Comparison of ENCODE assay signal across 8 cellular contexts in genomic region chr2:21317131-21317530, GRCh38.
DNase-seq lines count a peak whose midpoint lies in the region; ATAC-seq lines count a peak whose summit lies in the region.

No MANE protein-coding gene starts in this region.

- H3K4me1 ChIP-seq in mesenchymal stem cell (ENCODE audit: control insufficient read depth, insufficient read depth, low read depth, low read length): no peaks in the 10 kb centered on the region
- H3K4me1 ChIP-seq in CD8-positive, alpha-beta memory T cell (ENCODE audit: insufficient read depth, low read length): no peaks in the 10 kb centered on the region

- no peak overlapping the region for H2BK5ac ChIP-seq in mesenchymal stem cell (ENCODE audit: low read depth, low read length, poor library complexity, severe bottlenecking)

- no peak overlapping the region for H3K23ac ChIP-seq in mesenchymal stem cell (ENCODE audit: low read length in 2 of 2)

- H3K36me3 ChIP-seq in mesenchymal stem cell (ENCODE audit: control insufficient read depth in 1 of 2, insufficient read depth in 2 of 2, low read depth in 1 of 2, low read length in 2 of 2): no peaks in the 10 kb centered on the region
- no peaks in the 10 kb centered on the region for H3K36me3 ChIP-seq in CD8-positive, alpha-beta memory T cell (ENCODE audit: insufficient read depth, low read length)

- H3K4ac ChIP-seq in mesenchymal stem cell (ENCODE audit: low read depth in 1 of 2, low read length in 2 of 2): no peak overlapping the region

- no peak overlapping the region for H4K8ac ChIP-seq in mesenchymal stem cell (ENCODE audit: low read length)

- H3K9me3 ChIP-seq in mesenchymal stem cell (ENCODE audit: control insufficient read depth, low read length): no peaks in the 10 kb centered on the region
- H3K9me3 ChIP-seq in CD8-positive, alpha-beta memory T cell (ENCODE audit: low read length): no peaks in the 10 kb centered on the region

- H2AK5ac ChIP-seq in mesenchymal stem cell (ENCODE audit: low read length, severe bottlenecking): no peak overlapping the region

- no peak overlapping the region for H2BK120ac ChIP-seq in mesenchymal stem cell (ENCODE audit: low read depth, low read length)

- peak; percentile 85 for ATAC-seq in GM18858 (IDR thresholded peaks at IDR 0.05; ENCODE audit: unreplicated experiment)
- peak; percentile 80 for ATAC-seq in HG03095 (IDR thresholded peaks at IDR 0.05; ENCODE audit: unreplicated experiment)

- DNase-seq in DMS53 (lab: John Stamatoyannopoulos, UW) (peak; percentile 80), OCI-M1 (lab: John Stamatoyannopoulos, UW) (peak; percentile 87), dermis microvascular lymphatic vessel endothelial cell (ENCODE audit: low read depth in 2 of 2) (peak; percentile 1 to 24), mesenchymal stem cell (peak; percentile 50), cortex of kidney (lab: John Stamatoyannopoulos, UW) (no peak)
- DNase-seq in CD8-positive, alpha-beta memory T cell: no peak

- H3K27me3 Mint-ChIP-seq in CD8-positive, alpha-beta memory T cell: no peaks in the 10 kb centered on the region

- H3K14ac ChIP-seq in mesenchymal stem cell (ENCODE audit: low read length in 2 of 2): no peak overlapping the region

- no peak overlapping the region for H2BK12ac ChIP-seq in mesenchymal stem cell (ENCODE audit: low read length in 2 of 2)

- CTCF ChIA-PET in CD8-positive, alpha-beta memory T cell (lab: Charles Lee): no interaction called here

- peaks cover 0 to 2% of the 10 kb centered on the region in 2 experiments for H3K27me3 ChIP-seq in mesenchymal stem cell (ENCODE audit: control insufficient read depth in 1 of 2, insufficient read depth in 1 of 2, low read length in 2 of 2)
- H3K27me3 ChIP-seq in CD8-positive, alpha-beta memory T cell (ENCODE audit: insufficient read depth, low read length, poor library complexity, severe bottlenecking): no peaks in the 10 kb centered on the region

- H3K27ac ChIP-seq in mesenchymal stem cell (ENCODE audit: low read length, poor library complexity, severe bottlenecking): no peak overlapping the region
- H3K27ac ChIP-seq in CD8-positive, alpha-beta memory T cell (ENCODE audit: low read depth, low read length): no peak overlapping the region

- no peak overlapping the region for H4K91ac ChIP-seq in mesenchymal stem cell (ENCODE audit: low read length)

- H3K4me3 ChIP-seq in mesenchymal stem cell (ENCODE audit: insufficient read depth in 1 of 2, low read depth in 1 of 2, low read length in 2 of 2): no peak overlapping the region
- no peak overlapping the region for H3K4me3 ChIP-seq in CD8-positive, alpha-beta memory T cell (ENCODE audit: low read length)

- H3K4me3 Mint-ChIP-seq in CD8-positive, alpha-beta memory T cell: no peak overlapping the region

- no peak overlapping the region for H3K4me2 ChIP-seq in mesenchymal stem cell (ENCODE audit: low read length, poor library complexity, severe bottlenecking)

- H3K36me3 Mint-ChIP-seq in CD8-positive, alpha-beta memory T cell: no peaks in the 10 kb centered on the region

- no peak overlapping the region for H3K27ac Mint-ChIP-seq in CD8-positive, alpha-beta memory T cell

- no peak overlapping the region for H2AFZ ChIP-seq in mesenchymal stem cell (ENCODE audit: low read depth, low read length)

- WGBS in mesenchymal stem cell: 33% methylated on average over 10 of the region's 10 CpGs

- H3K79me1 ChIP-seq in mesenchymal stem cell (replicated peaks; ENCODE audit: low read length, poor library complexity, severe bottlenecking): no peaks in the 10 kb centered on the region

- POLR2A ChIA-PET in CD8-positive, alpha-beta memory T cell (lab: Charles Lee): no interaction called here

- H3K9ac ChIP-seq in mesenchymal stem cell (ENCODE audit: low read length): no peak overlapping the region

- H3K4me1 Mint-ChIP-seq in CD8-positive, alpha-beta memory T cell: no peaks in the 10 kb centered on the region

- no peak overlapping the region for H2BK15ac ChIP-seq in mesenchymal stem cell (ENCODE audit: low read depth, poor library complexity, severe bottlenecking)

- peaks cover 0 to 8% (median 0%) of the 10 kb centered on the region in 5 donors for H3K9me3 Mint-ChIP-seq in CD8-positive, alpha-beta memory T cell

- H3K18ac ChIP-seq in mesenchymal stem cell (ENCODE audit: low read depth in 1 of 2, low read length in 2 of 2): no peak overlapping the region

Comparison
In these comparisons a context has a peak if more than half of its experiments do, and no peak if none do; other contexts are left out.
1. DNase-seq: peak in DMS53 (single experiment), OCI-M1 (single experiment), dermis microvascular lymphatic vessel endothelial cell (2 of 2) and mesenchymal stem cell (single experiment); none in cortex of kidney (single experiment) and CD8-positive, alpha-beta memory T cell (0 of 5).